1 cellular context compared by ENCODE assay signal in the genomic region with DNA sequence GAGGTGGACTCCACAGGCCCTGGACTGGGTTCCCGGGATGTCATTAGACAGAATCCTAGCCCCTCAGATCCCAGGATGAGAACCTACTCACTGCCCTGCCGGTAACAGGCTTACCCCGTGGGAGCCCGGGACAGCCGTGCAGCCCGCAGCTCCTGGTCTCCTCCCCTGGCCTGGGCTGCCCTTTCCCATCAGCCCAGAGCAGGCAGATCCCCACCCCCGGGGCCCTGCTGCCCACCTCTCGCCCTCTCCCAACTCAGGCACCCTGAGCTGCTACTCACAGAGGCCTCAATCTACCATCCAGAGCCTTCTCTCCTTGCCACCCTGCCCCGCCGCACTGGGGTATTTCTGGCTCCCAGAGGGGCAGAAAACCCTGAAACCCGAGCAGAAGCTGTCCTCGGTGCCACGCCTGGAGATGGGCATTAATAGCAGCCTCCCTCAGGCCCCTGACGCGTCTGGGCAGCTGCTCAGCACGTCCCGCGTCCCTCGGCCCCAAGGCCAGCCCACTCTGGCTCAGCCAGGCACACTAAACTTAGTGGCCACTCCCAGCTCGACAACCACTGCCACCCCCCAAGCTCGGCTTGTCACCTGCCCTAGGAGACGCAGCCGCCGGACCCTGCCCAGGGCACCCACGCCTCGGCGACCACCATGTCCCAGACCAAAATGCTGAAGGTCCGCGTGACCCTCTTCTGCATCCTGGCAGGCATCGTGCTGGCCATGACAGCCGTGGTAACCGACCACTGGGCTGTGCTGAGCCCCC.
TF ChIP-seq lines count a peak whose summit lies in the region.

A gene with protein sequence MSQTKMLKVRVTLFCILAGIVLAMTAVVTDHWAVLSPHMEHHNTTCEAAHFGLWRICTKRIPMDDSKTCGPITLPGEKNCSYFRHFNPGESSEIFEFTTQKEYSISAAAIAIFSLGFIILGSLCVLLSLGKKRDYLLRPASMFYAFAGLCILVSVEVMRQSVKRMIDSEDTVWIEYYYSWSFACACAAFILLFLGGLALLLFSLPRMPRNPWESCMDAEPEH (plus strand): TSS at position 539 of the 757 bp plus-strand sequence. CDS start 107 bp downstream, at position 646.

TF ChIP-seq in H1, 55 proteins besides CTCF, POLR2A, EP300 and RAD21:
- no peak for TF ChIP-seq GTF2F1 (IDR thresholded peaks at IDR 0.05; ENCODE audit: borderline replicate concordance, low read depth, low read length)
- TF ChIP-seq CREB1 (IDR thresholded peaks at IDR 0.05), result no peak
- no peak for TF ChIP-seq FOSL1 (IDR thresholded peaks at IDR 0.05; ENCODE audit: insufficient read depth, low read depth, low read length)
- TF ChIP-seq CHD2 (IDR thresholded peaks at IDR 0.05; ENCODE audit: low read length), result no peak
- TF ChIP-seq KDM1A (IDR thresholded peaks at IDR 0.05; ENCODE audit: borderline replicate concordance, low read length), result no peak
- no peak for TF ChIP-seq SRF (IDR thresholded peaks at IDR 0.05; ENCODE audit: low read depth, low read length)
- TF ChIP-seq, protein P1, sequence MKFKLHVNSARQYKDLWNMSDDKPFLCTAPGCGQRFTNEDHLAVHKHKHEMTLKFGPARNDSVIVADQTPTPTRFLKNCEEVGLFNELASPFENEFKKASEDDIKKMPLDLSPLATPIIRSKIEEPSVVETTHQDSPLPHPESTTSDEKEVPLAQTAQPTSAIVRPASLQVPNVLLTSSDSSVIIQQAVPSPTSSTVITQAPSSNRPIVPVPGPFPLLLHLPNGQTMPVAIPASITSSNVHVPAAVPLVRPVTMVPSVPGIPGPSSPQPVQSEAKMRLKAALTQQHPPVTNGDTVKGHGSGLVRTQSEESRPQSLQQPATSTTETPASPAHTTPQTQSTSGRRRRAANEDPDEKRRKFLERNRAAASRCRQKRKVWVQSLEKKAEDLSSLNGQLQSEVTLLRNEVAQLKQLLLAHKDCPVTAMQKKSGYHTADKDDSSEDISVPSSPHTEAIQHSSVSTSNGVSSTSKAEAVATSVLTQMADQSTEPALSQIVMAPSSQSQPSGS (IDR thresholded peaks at IDR 0.05; ENCODE audit: low read length), result no peak
- no peak for TF ChIP-seq RNF2 (IDR thresholded peaks at IDR 0.05; ENCODE audit: borderline replicate concordance, low read depth, low read length, missing control alignments, poor library complexity, severe bottlenecking)
- no peak for TF ChIP-seq MAFK (IDR thresholded peaks at IDR 0.05; ENCODE audit: low read depth, low read length)
- no peak for TF ChIP-seq TEAD4 (IDR thresholded peaks at IDR 0.05; ENCODE audit: low read depth, low read length)
- no peak for TF ChIP-seq RXRA (IDR thresholded peaks at IDR 0.05; ENCODE audit: insufficient read depth, low read depth, low read length)
- TF ChIP-seq SP4 (IDR thresholded peaks at IDR 0.05; ENCODE audit: low read length), result no peak
- TF ChIP-seq, protein P2, sequence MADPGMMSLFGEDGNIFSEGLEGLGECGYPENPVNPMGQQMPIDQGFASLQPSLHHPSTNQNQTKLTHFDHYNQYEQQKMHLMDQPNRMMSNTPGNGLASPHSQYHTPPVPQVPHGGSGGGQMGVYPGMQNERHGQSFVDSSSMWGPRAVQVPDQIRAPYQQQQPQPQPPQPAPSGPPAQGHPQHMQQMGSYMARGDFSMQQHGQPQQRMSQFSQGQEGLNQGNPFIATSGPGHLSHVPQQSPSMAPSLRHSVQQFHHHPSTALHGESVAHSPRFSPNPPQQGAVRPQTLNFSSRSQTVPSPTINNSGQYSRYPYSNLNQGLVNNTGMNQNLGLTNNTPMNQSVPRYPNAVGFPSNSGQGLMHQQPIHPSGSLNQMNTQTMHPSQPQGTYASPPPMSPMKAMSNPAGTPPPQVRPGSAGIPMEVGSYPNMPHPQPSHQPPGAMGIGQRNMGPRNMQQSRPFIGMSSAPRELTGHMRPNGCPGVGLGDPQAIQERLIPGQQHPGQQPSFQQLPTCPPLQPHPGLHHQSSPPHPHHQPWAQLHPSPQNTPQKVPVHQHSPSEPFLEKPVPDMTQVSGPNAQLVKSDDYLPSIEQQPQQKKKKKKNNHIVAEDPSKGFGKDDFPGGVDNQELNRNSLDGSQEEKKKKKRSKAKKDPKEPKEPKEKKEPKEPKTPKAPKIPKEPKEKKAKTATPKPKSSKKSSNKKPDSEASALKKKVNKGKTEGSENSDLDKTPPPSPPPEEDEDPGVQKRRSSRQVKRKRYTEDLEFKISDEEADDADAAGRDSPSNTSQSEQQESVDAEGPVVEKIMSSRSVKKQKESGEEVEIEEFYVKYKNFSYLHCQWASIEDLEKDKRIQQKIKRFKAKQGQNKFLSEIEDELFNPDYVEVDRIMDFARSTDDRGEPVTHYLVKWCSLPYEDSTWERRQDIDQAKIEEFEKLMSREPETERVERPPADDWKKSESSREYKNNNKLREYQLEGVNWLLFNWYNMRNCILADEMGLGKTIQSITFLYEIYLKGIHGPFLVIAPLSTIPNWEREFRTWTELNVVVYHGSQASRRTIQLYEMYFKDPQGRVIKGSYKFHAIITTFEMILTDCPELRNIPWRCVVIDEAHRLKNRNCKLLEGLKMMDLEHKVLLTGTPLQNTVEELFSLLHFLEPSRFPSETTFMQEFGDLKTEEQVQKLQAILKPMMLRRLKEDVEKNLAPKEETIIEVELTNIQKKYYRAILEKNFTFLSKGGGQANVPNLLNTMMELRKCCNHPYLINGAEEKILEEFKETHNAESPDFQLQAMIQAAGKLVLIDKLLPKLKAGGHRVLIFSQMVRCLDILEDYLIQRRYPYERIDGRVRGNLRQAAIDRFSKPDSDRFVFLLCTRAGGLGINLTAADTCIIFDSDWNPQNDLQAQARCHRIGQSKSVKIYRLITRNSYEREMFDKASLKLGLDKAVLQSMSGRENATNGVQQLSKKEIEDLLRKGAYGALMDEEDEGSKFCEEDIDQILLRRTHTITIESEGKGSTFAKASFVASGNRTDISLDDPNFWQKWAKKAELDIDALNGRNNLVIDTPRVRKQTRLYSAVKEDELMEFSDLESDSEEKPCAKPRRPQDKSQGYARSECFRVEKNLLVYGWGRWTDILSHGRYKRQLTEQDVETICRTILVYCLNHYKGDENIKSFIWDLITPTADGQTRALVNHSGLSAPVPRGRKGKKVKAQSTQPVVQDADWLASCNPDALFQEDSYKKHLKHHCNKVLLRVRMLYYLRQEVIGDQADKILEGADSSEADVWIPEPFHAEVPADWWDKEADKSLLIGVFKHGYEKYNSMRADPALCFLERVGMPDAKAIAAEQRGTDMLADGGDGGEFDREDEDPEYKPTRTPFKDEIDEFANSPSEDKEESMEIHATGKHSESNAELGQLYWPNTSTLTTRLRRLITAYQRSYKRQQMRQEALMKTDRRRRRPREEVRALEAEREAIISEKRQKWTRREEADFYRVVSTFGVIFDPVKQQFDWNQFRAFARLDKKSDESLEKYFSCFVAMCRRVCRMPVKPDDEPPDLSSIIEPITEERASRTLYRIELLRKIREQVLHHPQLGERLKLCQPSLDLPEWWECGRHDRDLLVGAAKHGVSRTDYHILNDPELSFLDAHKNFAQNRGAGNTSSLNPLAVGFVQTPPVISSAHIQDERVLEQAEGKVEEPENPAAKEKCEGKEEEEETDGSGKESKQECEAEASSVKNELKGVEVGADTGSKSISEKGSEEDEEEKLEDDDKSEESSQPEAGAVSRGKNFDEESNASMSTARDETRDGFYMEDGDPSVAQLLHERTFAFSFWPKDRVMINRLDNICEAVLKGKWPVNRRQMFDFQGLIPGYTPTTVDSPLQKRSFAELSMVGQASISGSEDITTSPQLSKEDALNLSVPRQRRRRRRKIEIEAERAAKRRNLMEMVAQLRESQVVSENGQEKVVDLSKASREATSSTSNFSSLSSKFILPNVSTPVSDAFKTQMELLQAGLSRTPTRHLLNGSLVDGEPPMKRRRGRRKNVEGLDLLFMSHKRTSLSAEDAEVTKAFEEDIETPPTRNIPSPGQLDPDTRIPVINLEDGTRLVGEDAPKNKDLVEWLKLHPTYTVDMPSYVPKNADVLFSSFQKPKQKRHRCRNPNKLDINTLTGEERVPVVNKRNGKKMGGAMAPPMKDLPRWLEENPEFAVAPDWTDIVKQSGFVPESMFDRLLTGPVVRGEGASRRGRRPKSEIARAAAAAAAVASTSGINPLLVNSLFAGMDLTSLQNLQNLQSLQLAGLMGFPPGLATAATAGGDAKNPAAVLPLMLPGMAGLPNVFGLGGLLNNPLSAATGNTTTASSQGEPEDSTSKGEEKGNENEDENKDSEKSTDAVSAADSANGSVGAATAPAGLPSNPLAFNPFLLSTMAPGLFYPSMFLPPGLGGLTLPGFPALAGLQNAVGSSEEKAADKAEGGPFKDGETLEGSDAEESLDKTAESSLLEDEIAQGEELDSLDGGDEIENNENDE (IDR thresholded peaks at IDR 0.05; ENCODE audit: insufficient replicate concordance, low read length), result no peak
- no peak for TF ChIP-seq SIX5 (IDR thresholded peaks at IDR 0.05; ENCODE audit: low read depth, low read length)
- TF ChIP-seq POLR2AphosphoS5 (IDR thresholded peaks at IDR 0.05; ENCODE audit: low read depth, low read length), result no peak
- TF ChIP-seq NANOG (IDR thresholded peaks at IDR 0.05; ENCODE audit: insufficient read depth, low read depth, low read length, poor library complexity, severe bottlenecking), result no peak
- TF ChIP-seq, protein P3, sequence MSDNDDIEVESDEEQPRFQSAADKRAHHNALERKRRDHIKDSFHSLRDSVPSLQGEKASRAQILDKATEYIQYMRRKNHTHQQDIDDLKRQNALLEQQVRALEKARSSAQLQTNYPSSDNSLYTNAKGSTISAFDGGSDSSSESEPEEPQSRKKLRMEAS (IDR thresholded peaks at IDR 0.05), result no peak
- no peak for TF ChIP-seq TBP (IDR thresholded peaks at IDR 0.05; ENCODE audit: low read depth, low read length)
- no peak for TF ChIP-seq TCF12 (IDR thresholded peaks at IDR 0.05; ENCODE audit: low read depth, low read length)
